ENCODE assay signal across 22 cellular contexts in the genomic region with DNA sequence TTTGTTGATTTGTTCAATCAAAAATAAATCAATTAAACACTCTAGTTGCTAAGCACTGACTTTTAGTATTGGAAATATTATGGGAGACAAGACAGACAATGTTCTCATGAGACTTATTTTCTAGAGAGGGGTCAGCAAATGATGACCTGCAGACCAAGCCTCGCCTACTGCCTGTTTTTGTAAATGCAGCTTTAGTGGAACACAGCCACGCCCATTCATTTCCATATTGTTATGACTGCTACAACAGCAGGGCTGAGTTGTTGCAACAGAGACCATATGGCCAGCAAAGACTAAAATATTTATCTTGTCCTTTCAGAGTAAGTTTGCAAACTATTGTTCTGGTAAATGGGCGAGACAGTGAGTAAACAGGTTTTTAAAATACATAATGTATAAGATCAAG.
"Had no signal": no experiment of that assay in that cellular context is flagged by ENCODE, and none has a peak within 500 bp of the region (broad histone marks: within the 10 kb centered on the region; RNA-seq: fewer than 3 reads in every experiment).

No MANE protein-coding gene starts in this region.

- H3K36me3 Mint-ChIP-seq: mesothelial cell of epicardium; naive B cell; natural killer cell treated with Interleukin-12 subunit alpha and Interleukin-12 subunit beta and Interleukin-15 and Interleukin-18, amount 100 ng/mL, for 72 hours; neural progenitor cell; stimulated activated naive B cell treated with anti-CD40 and anti-IgM and Interleukin-4, amounts not matched to agents 10 μg/mL and 1 μg/mL and 100 μg/mL, for 72 hours had no signal

- H3K9me3 Mint-ChIP-seq: neural progenitor cell; stimulated activated naive CD8-positive, alpha-beta T cell treated with anti-CD3 and anti-CD28 coated beads, Interleukin-15, Interleukin-2, amounts not matched to agents 100 ng/mL and 50 ng/mL, for 24 hours had no signal

- H3K27me3 Mint-ChIP-seq: effector memory CD8-positive, alpha-beta T cell; naive B cell; natural killer cell treated with Interleukin-12 subunit alpha and Interleukin-12 subunit beta and Interleukin-15 and Interleukin-18, amount 100 ng/mL, for 72 hours; stimulated activated naive B cell treated with anti-CD40 and anti-IgM and Interleukin-4, amounts not matched to agents 10 μg/mL and 1 μg/mL and 100 μg/mL, for 72 hours; stimulated activated naive CD8-positive, alpha-beta T cell treated with anti-CD3 and anti-CD28 coated beads, Interleukin-15, Interleukin-2, amounts not matched to agents 100 ng/mL and 50 ng/mL, for 24 hours had no signal

- DNase-seq: cortex of kidney; effector memory CD8-positive, alpha-beta T cell; erythroblast; esophagus squamous epithelium; head of caudate nucleus; mesenchymal stem cell; mucosa of descending colon; naive B cell; right lobe of liver; small intestine; stimulated activated CD4-positive, alpha-beta T cell treated with anti-CD3 and anti-CD28 coated beads, Interleukin-15, amount 100 ng/mL, for 24 hours; stimulated activated CD4-positive, alpha-beta T cell treated with anti-CD3 and anti-CD28 coated beads, Interleukin-2, amount 100 ng/mL, for 48 hours; stimulated activated naive B cell treated with anti-CD40 and anti-IgM and Interleukin-4, amounts not matched to agents 10 μg/mL and 1 μg/mL and 100 μg/mL, for 72 hours; upper lobe of left lung had no signal

- H3K4me3 ChIP-seq: esophagus squamous epithelium, mucosa of descending colon, neural progenitor cell, right lobe of liver, thoracic aorta, tibial nerve, upper lobe of left lung had no signal

- H3K4me3 Mint-ChIP-seq: effector memory CD8-positive, alpha-beta T cell; mesothelial cell of epicardium; naive B cell; natural killer cell treated with Interleukin-12 subunit alpha and Interleukin-12 subunit beta and Interleukin-15 and Interleukin-18, amount 100 ng/mL, for 72 hours; neural progenitor cell; stimulated activated naive B cell treated with anti-CD40 and anti-IgM and Interleukin-4, amounts not matched to agents 10 μg/mL and 1 μg/mL and 100 μg/mL, for 72 hours; stimulated activated naive CD8-positive, alpha-beta T cell treated with anti-CD3 and anti-CD28 coated beads, Interleukin-15, Interleukin-2, amounts not matched to agents 100 ng/mL and 50 ng/mL, for 24 hours had no signal

- H3K4me1 Mint-ChIP-seq: mesothelial cell of epicardium; naive B cell; neural progenitor cell; stimulated activated naive B cell treated with anti-CD40 and anti-IgM and Interleukin-4, amounts not matched to agents 10 μg/mL and 1 μg/mL and 100 μg/mL, for 72 hours had no signal

- ATAC-seq: effector memory CD8-positive, alpha-beta T cell; left lobe of liver; mucosa of descending colon; natural killer cell treated with Interleukin-12 subunit alpha and Interleukin-12 subunit beta and Interleukin-15 and Interleukin-18, amount 100 ng/mL, for 72 hours; right lobe of liver; stimulated activated naive B cell treated with anti-CD40 and anti-IgM and Interleukin-4, amounts not matched to agents 10 μg/mL and 1 μg/mL and 100 μg/mL, for 72 hours had no signal

- H3K27ac Mint-ChIP-seq: effector memory CD8-positive, alpha-beta T cell; mesothelial cell of epicardium; naive B cell; natural killer cell treated with Interleukin-12 subunit alpha and Interleukin-12 subunit beta and Interleukin-15 and Interleukin-18, amount 100 ng/mL, for 72 hours; neural progenitor cell; progenitor cell of endocrine pancreas; stimulated activated naive B cell treated with anti-CD40 and anti-IgM and Interleukin-4, amounts not matched to agents 10 μg/mL and 1 μg/mL and 100 μg/mL, for 72 hours; stimulated activated naive CD8-positive, alpha-beta T cell treated with anti-CD3 and anti-CD28 coated beads, Interleukin-15, Interleukin-2, amounts not matched to agents 100 ng/mL and 50 ng/mL, for 24 hours had no signal
